In genomic region chr11:6232899-6233298, GRCh38 we compare ENCODE assay signal across 13 cellular contexts. TPM values are rescaled to one million over a fixed set of nuclear protein-coding genes. Genes with fewer than 3 reads are reported as not detected.
DNase-seq lines count a peak whose midpoint lies in the region; ATAC-seq, FAIRE-seq and TF ChIP-seq lines count a peak whose summit lies in the region.
"Had no signal": no experiment of that assay in that cellular context is flagged by ENCODE, and none has a peak within 500 bp of the region (broad histone marks: within the 10 kb centered on the region; RNA-seq: fewer than 3 reads in every experiment).

No MANE protein-coding gene starts in this region.

- 0 out of 2 replicates have a peak, but pooled peaks cover 5% of the 10 kb centered on the region for H4K20me1 ChIP-seq in PC-9 (ENCODE audit: insufficient read depth)
- H4K20me1 ChIP-seq in smooth muscle cell (ENCODE audit: low read depth): peaks cover 30% of the 10 kb centered on the region

- peaks cover 40% of the 10 kb centered on the region for H3K79me2 ChIP-seq in PC-9 (ENCODE audit: low read depth)
- H3K79me2 ChIP-seq in smooth muscle cell (ENCODE audit: low read depth): peaks cover 63% of the 10 kb centered on the region

- POLR2A ChIA-PET in PC-9 (lab: Charles Lee; ENCODE audit: unreplicated experiment): interaction anchor here (0.7 kb wide), 1 partner anchor 41 kb away, joined by 4 read pairs; no protein-coding TSS in a partner anchor

- H3K4me2 ChIP-seq in PC-9: peak overlapping the region; percentile 90
- H3K4me2 ChIP-seq in smooth muscle cell: peak overlapping the region; percentile 93

- H3K27ac ChIP-seq in PC-9 (no peak overlapping the region), smooth muscle cell (ENCODE audit: low read depth) (no peak overlapping the region)

- no peak for DNase-seq in activated T-cell treated with anti-CD3 and anti-CD28 coated beads, Interleukin-2, amount 50 U/mL, for 4 hours
- no peak for DNase-seq in activated T-cell treated with anti-CD3 and anti-CD28 coated beads, Interleukin-2, amount 50 U/mL, for 48 hours
- no peak for DNase-seq in PC-9
- peak; percentile 43 to 52 for DNase-seq in erythroblast (lab: John Stamatoyannopoulos, UW)
- no peak for DNase-seq in smooth muscle cell (lab: John Stamatoyannopoulos, UW; ENCODE audit: unreplicated experiment)
- DNase-seq in GM12892 (ENCODE audit: insufficient read length): no peak
- DNase-seq: activated effector memory CD4-positive, alpha-beta T cell treated with Interleukin-2 at 50 U/mL for 16 hours; dermis blood vessel endothelial cell; heart left ventricle; NCI-H1105 treated with DMSO at 0.1 percent for 48 hours had no signal

- H3K9me3 ChIP-seq in PC-9 (ENCODE audit: insufficient read depth, low read depth) (no peaks in the 10 kb centered on the region), smooth muscle cell (replicated peaks; ENCODE audit: low read depth) (no peaks in the 10 kb centered on the region)
- H3K9me3 ChIP-seq: heart left ventricle had no signal

- FAIRE-seq in GM12892 (lab: Jason Lieb, UNC): no peak

- H3K27me3 ChIP-seq in PC-9 (ENCODE audit: insufficient read depth, low read depth) (no peaks in the 10 kb centered on the region), smooth muscle cell (ENCODE audit: low read depth) (no peaks in the 10 kb centered on the region)
- H3K27me3 ChIP-seq: heart left ventricle had no signal

- intact Hi-C loops in PC-9 (cut with micrococcal nuclease; ENCODE audit: unreplicated experiment): no loop called here

- no peaks in the 10 kb centered on the region for H3K27me3 Mint-ChIP-seq in activated T-cell treated with anti-CD3 and anti-CD28 coated beads, Interleukin-2, amount 50 U/mL, for 4 hours (ENCODE audit: low read depth)

- no TSS peak for BruUV-seq in PC-9 (replicated peaks; lab: Mats Ljungman, UMichigan)

- H3K4me3 Mint-ChIP-seq in activated T-cell treated with anti-CD3 and anti-CD28 coated beads, Interleukin-2, amount 50 U/mL, for 4 hours: peak overlapping the region; percentile 31

- H3K4me1 ChIP-seq in PC-9 (replicated peaks; ENCODE audit: insufficient read depth) (no peaks in the 10 kb centered on the region; the same call in 1 of the 2 replicates), smooth muscle cell (ENCODE audit: low read depth) (peaks cover 7% of the 10 kb centered on the region)

- H2AFZ ChIP-seq in PC-9 (no peak overlapping the region), smooth muscle cell (ENCODE audit: low read depth) (no peak overlapping the region)

- peaks cover 7% of the 10 kb centered on the region for H3K36me3 Mint-ChIP-seq in activated T-cell treated with anti-CD3 and anti-CD28 coated beads, Interleukin-2, amount 50 U/mL, for 4 hours (ENCODE audit: insufficient read depth)

- no peaks in the 10 kb centered on the region for H3K9me3 Mint-ChIP-seq in activated T-cell treated with anti-CD3 and anti-CD28 coated beads, Interleukin-2, amount 50 U/mL, for 4 hours

- CTCF ChIA-PET in PC-9 (lab: Charles Lee): no interaction called here

- no peak for TF ChIP-seq CTCF in PC-9 (conservative IDR thresholded peaks at IDR 0.05)
- no peak for TF ChIP-seq CTCF in smooth muscle cell (IDR thresholded peaks at IDR 0.05; ENCODE audit: borderline replicate concordance, insufficient read depth, poor library complexity, severe bottlenecking)

- H3K9ac ChIP-seq in smooth muscle cell (ENCODE audit: low read depth): no peak overlapping the region

- H3K36me3 ChIP-seq in PC-9 (ENCODE audit: low read depth) (no peaks in the 10 kb centered on the region), smooth muscle cell (ENCODE audit: low read depth) (no peaks in the 10 kb centered on the region)
- H3K36me3 ChIP-seq: heart left ventricle had no signal

- H3K4me3 ChIP-seq in PC-9 (no peak overlapping the region), smooth muscle cell (no peak overlapping the region)

- peaks cover 6% of the 10 kb centered on the region; the same call in 1 of the 2 replicates for H3F3A ChIP-seq in PC-9 (ENCODE audit: insufficient read depth, low read depth)
- H3F3A ChIP-seq in smooth muscle cell (ENCODE audit: low read depth): peaks cover 5% of the 10 kb centered on the region

- peaks cover 52% of the 10 kb centered on the region for H3K4me1 Mint-ChIP-seq in activated T-cell treated with anti-CD3 and anti-CD28 coated beads, Interleukin-2, amount 50 U/mL, for 4 hours (ENCODE audit: low read depth)

- H3K9me2 ChIP-seq in PC-9 (ENCODE audit: insufficient read depth): no peaks in the 10 kb centered on the region

- TF ChIP-seq POLR2A in erythroblast (IDR thresholded peaks at IDR 0.05; ENCODE audit: low read length): no peak
- TF ChIP-seq POLR2A in GM12892 (IDR thresholded peaks at IDR 0.05; ENCODE audit: low read depth, low read length): no peak

- no peak for ATAC-seq in activated T-cell treated with anti-CD3 and anti-CD28 coated beads, Interleukin-2, amount 50 U/mL, for 4 hours
- no peak for ATAC-seq in GM18519 (IDR thresholded peaks at IDR 0.05; ENCODE audit: low FRiP score, unreplicated experiment)
- no peak for ATAC-seq in HG03432 (IDR thresholded peaks at IDR 0.05; ENCODE audit: unreplicated experiment)
- ATAC-seq: heart left ventricle had no signal

RNA-seq across cellular contexts. Expression of gene FHIP1B, which starts 1.5 kb away (rescaled TPM):
- total RNA-seq in activated T-cell treated with anti-CD3 and anti-CD28 coated beads, Interleukin-2, amount 50 U/mL, for 4 hours: 10 to 100 TPM; 21.5 to 27.1 (median 22.9) TPM
- total RNA-seq in PC-9 (2021): 21.5 and 22.7 TPM in 2 replicates
- total RNA-seq in smooth muscle cell: 16.2 and 17.9 TPM in 2 replicates
- polyA plus RNA-seq in smooth muscle cell: 16.2 and 22.1 TPM in 2 replicates
- 10.2 TPM for polyA plus RNA-seq in GM12892 (2012; ENCODE audit: missing spikeins)

RNA-seq across cellular contexts. Expression of gene CNGA4, which starts 6.0 kb away (rescaled TPM):
- total RNA-seq in activated T-cell treated with anti-CD3 and anti-CD28 coated beads, Interleukin-2, amount 50 U/mL, for 4 hours: not detected
- total RNA-seq in PC-9 (2021) (0.20 TPM in 1 of 2 replicates, not detected in the other), smooth muscle cell (0.58 TPM in 1 of 2 replicates, not detected in the other)
- not detected in 2 replicates for polyA plus RNA-seq in smooth muscle cell
- polyA plus RNA-seq in GM12892 (2012; ENCODE audit: missing spikeins): not detected
- total RNA-seq: dermis blood vessel endothelial cell, heart left ventricle, lung microvascular endothelial cell had no signal

RNA-seq across cellular contexts. Expression of gene CCKBR, which starts 26.7 kb away (rescaled TPM):
- not detected for total RNA-seq in activated T-cell treated with anti-CD3 and anti-CD28 coated beads, Interleukin-2, amount 50 U/mL, for 4 hours
- total RNA-seq in PC-9 (2021) (not detected in 2 replicates), smooth muscle cell (0.09 and 0.27 TPM in 2 replicates)
- 0.26 and 0.69 TPM in 2 replicates for polyA plus RNA-seq in smooth muscle cell
- polyA plus RNA-seq in GM12892 (2012; ENCODE audit: missing spikeins): not detected
- total RNA-seq: dermis blood vessel endothelial cell, lung microvascular endothelial cell had no signal
- polyA plus RNA-seq: heart left ventricle had no signal

RNA-seq across cellular contexts. Expression of gene C11orf42, which starts 27.5 kb away (rescaled TPM):
- not detected for total RNA-seq in activated T-cell treated with anti-CD3 and anti-CD28 coated beads, Interleukin-2, amount 50 U/mL, for 4 hours
- total RNA-seq in PC-9 (2021) (not detected in 2 replicates), smooth muscle cell (not detected in 2 replicates)
- 0.41 TPM in 1 of 2 replicates, not detected in the other for polyA plus RNA-seq in smooth muscle cell
- not detected for polyA plus RNA-seq in GM12892 (2012; ENCODE audit: missing spikeins)
- total RNA-seq: dermis blood vessel endothelial cell, heart left ventricle, lung microvascular endothelial cell had no signal
- polyA plus RNA-seq: heart left ventricle had no signal

RNA-seq across cellular contexts. Expression of gene OR52W1, which starts 33.9 kb away (rescaled TPM):
- total RNA-seq in activated T-cell treated with anti-CD3 and anti-CD28 coated beads, Interleukin-2, amount 50 U/mL, for 4 hours: not detected
- total RNA-seq in PC-9 (2021) (not detected in 2 replicates), smooth muscle cell (not detected in 2 replicates)
- not detected in 2 replicates for polyA plus RNA-seq in smooth muscle cell
- not detected for polyA plus RNA-seq in GM12892 (2012; ENCODE audit: missing spikeins)
- total RNA-seq: dermis blood vessel endothelial cell, heart left ventricle, lung microvascular endothelial cell had no signal
- polyA plus RNA-seq: heart left ventricle had no signal

Comparison
In these comparisons a context has a peak if more than half of its experiments do, and no peak if none do; other contexts are left out.
1. DNase-seq: peak in erythroblast (2 of 2); none in activated T-cell treated with anti-CD3 and anti-CD28 coated beads, Interleukin-2, amount 50 U/mL, for 4 hours (single experiment), activated T-cell treated with anti-CD3 and anti-CD28 coated beads, Interleukin-2, amount 50 U/mL, for 48 hours (0 of 2), PC-9 (0 of 2), smooth muscle cell (single experiment) and GM12892 (single experiment).